ENCODE assay signal across 1 cellular context in genomic region chr3:71062037-71062919, GRCh38.
TF ChIP-seq lines count a peak whose summit lies in the region.

No MANE protein-coding gene starts in this region.

TF ChIP-seq in K562, 482 proteins besides CTCF, POLR2A, EP300 and RAD21 (continued from another document):
- TF ChIP-seq ZHX1 (conservative IDR thresholded peaks at IDR 0.05; ENCODE audit: low read length) (no peak), ZNF696 (CRISPR knock-in tag; conservative IDR thresholded peaks at IDR 0.05) (no peak), CHCHD3 (CRISPR knock-in tag; IDR thresholded peaks at IDR 0.05) (no peak), MEIS2 (IDR thresholded peaks at IDR 0.05; ENCODE audit: partially characterized antibody) (peak; percentile 84), HMBOX1 (IDR thresholded peaks at IDR 0.05) (0 out of 2 replicates have a peak, but pooled peaks have one; percentile 2), ZBTB9 (CRISPR knock-in tag; IDR thresholded peaks at IDR 0.05) (no peak), CEBPG (CRISPR knock-in tag; IDR thresholded peaks at IDR 0.05) (peak; percentile 66; the same call in 1 of the 2 replicates), CEBPG (tag; conservative IDR thresholded peaks at IDR 0.05 in 1 of 2, IDR thresholded peaks at IDR 0.05 in 1 of 2) (peak; percentile 84 to 95), CBFA2T2 (conservative IDR thresholded peaks at IDR 0.05) (no peak), BRCA1 (IDR thresholded peaks at IDR 0.05) (no peak), BRCA1 (CRISPR knock-in tag; IDR thresholded peaks at IDR 0.05) (no peak), ZNF224 (CRISPR knock-in tag; IDR thresholded peaks at IDR 0.05) (no peak), MAFG (tag; conservative IDR thresholded peaks at IDR 0.05) (no peak), ZNF146 (CRISPR knock-in tag; IDR thresholded peaks at IDR 0.05; ENCODE audit: unreplicated experiment) (no peak), PKNOX1 (IDR thresholded peaks at IDR 0.05) (peak; percentile 69; the same call in 1 of the 2 replicates), ARID3B (CRISPR knock-in tag; IDR thresholded peaks at IDR 0.05; ENCODE audit: borderline replicate concordance) (no peak), KDM4B (IDR thresholded peaks at IDR 0.05; ENCODE audit: borderline replicate concordance in 2 of 2, low read depth in 1 of 2) (no peak), THRB (CRISPR knock-in tag; conservative IDR thresholded peaks at IDR 0.05) (no peak), ATF3 (IDR thresholded peaks at IDR 0.05) (peak; percentile 41), ATF3 (CRISPR knock-in tag; conservative IDR thresholded peaks at IDR 0.05) (no peak)
